Comparison of ENCODE assay signal across 1 cellular context in the genomic region with DNA sequence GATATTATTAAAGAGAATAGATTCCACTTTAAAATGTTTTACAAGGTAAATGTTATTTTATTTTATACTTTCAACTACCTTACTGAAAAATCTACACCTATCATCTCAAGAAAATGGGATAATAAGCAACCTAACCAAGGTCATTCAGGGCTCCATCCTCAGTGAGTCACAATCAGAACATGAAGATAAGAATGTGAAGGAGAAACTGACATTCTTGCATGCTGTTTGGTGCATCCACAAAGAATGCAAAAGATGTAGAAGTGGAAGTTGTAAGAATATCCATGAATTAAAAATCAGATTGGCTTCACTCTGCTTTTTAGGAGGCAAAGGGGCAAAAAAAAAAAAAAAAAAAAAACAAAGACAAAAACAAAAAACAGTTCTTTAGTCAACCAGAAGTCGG.
A peak's percentile ranks its signal among the peaks of the same experiment; 100 is the strongest.
TF ChIP-seq lines count a peak whose summit lies in the region.

No MANE protein-coding gene starts in this region.

TF ChIP-seq in IMR-90, 13 proteins besides CTCF, POLR2A, EP300 and RAD21:
- TF ChIP-seq, protein P1, sequence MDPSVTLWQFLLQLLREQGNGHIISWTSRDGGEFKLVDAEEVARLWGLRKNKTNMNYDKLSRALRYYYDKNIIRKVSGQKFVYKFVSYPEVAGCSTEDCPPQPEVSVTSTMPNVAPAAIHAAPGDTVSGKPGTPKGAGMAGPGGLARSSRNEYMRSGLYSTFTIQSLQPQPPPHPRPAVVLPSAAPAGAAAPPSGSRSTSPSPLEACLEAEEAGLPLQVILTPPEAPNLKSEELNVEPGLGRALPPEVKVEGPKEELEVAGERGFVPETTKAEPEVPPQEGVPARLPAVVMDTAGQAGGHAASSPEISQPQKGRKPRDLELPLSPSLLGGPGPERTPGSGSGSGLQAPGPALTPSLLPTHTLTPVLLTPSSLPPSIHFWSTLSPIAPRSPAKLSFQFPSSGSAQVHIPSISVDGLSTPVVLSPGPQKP (IDR thresholded peaks at IDR 0.05; ENCODE audit: borderline replicate concordance, low read depth, low read length): no peak
- no peak for TF ChIP-seq CEBPB (IDR thresholded peaks at IDR 0.05; ENCODE audit: low read depth, low read length)
- 0 out of 2 replicates have a peak, but pooled peaks have one; percentile 21 for TF ChIP-seq MXI1 (IDR thresholded peaks at IDR 0.05; ENCODE audit: borderline replicate concordance, low read depth, low read length)
